In the genomic region with DNA sequence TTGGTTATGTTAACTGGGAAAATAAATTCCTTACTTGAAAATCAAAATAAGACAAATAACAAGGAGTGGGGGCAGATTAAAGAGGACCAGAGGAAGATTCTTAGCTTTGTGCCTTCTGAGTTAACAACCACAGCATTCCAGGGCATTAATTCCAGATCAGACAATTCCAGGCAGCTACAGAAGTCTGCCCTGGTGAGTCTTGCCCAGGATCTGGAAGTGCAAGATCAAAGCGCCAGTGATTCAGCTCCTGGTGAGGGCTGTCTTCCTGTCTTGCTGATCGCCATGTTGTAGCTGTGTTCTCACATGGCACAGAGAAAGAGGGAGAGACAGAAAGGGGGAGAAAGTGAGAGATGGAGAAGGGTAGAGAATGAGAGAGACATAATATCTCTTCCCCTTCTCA, we compare ENCODE assay signal across 1 cellular context.
TF ChIP-seq lines count a peak whose summit lies in the region.

No MANE protein-coding gene starts in this region.

TF ChIP-seq in GM23338, 12 proteins besides CTCF, POLR2A, EP300 and RAD21:
- TF ChIP-seq NANOG (IDR thresholded peaks at IDR 0.05; ENCODE audit: borderline replicate concordance) (no peak), JUNB (IDR thresholded peaks at IDR 0.05; ENCODE audit: unreplicated experiment) (no peak), CREB1 (CRISPR knock-in tag; IDR thresholded peaks at IDR 0.05; ENCODE audit: low read depth) (no peak), EZH2 (IDR thresholded peaks at IDR 0.05; ENCODE audit: low read depth, unreplicated experiment) (no peak), POLR2AphosphoS5 (IDR thresholded peaks at IDR 0.05; ENCODE audit: low read depth) (no peak), ZNF331 (CRISPR knock-in tag; IDR thresholded peaks at IDR 0.05; ENCODE audit: low read depth) (no peak), STAT1 (IDR thresholded peaks at IDR 0.05; ENCODE audit: unreplicated experiment) (no peak), EZH2phosphoT487 (IDR thresholded peaks at IDR 0.05; ENCODE audit: unreplicated experiment) (no peak), ZNF114 (CRISPR knock-in tag; IDR thresholded peaks at IDR 0.05) (no peak), REST (IDR thresholded peaks at IDR 0.05; ENCODE audit: unreplicated experiment) (no peak)
- TF ChIP-seq, protein P1, sequence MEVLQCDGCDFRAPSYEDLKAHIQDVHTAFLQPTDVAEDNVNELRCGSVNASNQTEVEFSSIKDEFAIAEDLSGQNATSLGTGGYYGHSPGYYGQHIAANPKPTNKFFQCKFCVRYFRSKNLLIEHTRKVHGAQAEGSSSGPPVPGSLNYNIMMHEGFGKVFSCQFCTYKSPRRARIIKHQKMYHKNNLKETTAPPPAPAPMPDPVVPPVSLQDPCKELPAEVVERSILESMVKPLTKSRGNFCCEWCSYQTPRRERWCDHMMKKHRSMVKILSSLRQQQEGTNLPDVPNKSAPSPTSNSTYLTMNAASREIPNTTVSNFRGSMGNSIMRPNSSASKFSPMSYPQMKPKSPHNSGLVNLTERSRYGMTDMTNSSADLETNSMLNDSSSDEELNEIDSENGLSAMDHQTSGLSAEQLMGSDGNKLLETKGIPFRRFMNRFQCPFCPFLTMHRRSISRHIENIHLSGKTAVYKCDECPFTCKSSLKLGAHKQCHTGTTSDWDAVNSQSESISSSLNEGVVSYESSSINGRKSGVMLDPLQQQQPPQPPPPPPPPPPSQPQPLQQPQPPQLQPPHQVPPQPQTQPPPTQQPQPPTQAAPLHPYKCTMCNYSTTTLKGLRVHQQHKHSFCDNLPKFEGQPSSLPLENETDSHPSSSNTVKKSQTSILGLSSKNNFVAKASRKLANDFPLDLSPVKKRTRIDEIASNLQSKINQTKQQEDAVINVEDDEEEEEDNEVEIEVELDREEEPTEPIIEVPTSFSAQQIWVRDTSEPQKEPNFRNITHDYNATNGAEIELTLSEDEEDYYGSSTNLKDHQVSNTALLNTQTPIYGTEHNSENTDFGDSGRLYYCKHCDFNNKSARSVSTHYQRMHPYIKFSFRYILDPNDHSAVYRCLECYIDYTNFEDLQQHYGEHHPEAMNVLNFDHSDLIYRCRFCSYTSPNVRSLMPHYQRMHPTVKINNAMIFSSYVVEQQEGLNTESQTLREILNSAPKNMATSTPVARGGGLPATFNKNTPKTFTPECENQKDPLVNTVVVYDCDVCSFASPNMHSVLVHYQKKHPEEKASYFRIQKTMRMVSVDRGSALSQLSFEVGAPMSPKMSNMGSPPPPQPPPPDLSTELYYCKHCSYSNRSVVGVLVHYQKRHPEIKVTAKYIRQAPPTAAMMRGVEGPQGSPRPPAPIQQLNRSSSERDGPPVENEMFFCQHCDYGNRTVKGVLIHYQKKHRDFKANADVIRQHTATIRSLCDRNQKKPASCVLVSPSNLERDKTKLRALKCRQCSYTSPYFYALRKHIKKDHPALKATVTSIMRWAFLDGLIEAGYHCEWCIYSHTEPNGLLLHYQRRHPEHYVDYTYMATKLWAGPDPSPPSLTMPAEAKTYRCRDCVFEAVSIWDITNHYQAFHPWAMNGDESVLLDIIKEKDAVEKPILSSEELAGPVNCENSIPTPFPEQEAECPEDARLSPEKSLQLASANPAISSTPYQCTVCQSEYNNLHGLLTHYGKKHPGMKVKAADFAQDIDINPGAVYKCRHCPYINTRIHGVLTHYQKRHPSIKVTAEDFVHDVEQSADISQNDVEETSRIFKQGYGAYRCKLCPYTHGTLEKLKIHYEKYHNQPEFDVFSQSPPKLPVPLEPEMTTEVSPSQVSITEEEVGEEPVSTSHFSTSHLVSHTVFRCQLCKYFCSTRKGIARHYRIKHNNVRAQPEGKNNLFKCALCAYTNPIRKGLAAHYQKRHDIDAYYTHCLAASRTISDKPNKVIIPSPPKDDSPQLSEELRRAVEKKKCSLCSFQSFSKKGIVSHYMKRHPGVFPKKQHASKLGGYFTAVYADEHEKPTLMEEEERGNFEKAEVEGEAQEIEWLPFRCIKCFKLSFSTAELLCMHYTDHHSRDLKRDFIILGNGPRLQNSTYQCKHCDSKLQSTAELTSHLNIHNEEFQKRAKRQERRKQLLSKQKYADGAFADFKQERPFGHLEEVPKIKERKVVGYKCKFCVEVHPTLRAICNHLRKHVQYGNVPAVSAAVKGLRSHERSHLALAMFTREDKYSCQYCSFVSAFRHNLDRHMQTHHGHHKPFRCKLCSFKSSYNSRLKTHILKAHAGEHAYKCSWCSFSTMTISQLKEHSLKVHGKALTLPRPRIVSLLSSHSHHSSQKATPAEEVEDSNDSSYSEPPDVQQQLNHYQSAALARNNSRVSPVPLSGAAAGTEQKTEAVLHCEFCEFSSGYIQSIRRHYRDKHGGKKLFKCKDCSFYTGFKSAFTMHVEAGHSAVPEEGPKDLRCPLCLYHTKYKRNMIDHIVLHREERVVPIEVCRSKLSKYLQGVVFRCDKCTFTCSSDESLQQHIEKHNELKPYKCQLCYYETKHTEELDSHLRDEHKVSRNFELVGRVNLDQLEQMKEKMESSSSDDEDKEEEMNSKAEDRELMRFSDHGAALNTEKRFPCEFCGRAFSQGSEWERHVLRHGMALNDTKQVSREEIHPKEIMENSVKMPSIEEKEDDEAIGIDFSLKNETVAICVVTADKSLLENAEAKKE (CRISPR knock-in tag; IDR thresholded peaks at IDR 0.05) = no peak
- TF ChIP-seq, protein P2, sequence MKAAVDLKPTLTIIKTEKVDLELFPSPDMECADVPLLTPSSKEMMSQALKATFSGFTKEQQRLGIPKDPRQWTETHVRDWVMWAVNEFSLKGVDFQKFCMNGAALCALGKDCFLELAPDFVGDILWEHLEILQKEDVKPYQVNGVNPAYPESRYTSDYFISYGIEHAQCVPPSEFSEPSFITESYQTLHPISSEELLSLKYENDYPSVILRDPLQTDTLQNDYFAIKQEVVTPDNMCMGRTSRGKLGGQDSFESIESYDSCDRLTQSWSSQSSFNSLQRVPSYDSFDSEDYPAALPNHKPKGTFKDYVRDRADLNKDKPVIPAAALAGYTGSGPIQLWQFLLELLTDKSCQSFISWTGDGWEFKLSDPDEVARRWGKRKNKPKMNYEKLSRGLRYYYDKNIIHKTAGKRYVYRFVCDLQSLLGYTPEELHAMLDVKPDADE (IDR thresholded peaks at IDR 0.05) = no peak
TF ChIP-seq in GM23338: peak in this region for 0.
